ENCODE assay signal across 1 cellular context in the genomic region with DNA sequence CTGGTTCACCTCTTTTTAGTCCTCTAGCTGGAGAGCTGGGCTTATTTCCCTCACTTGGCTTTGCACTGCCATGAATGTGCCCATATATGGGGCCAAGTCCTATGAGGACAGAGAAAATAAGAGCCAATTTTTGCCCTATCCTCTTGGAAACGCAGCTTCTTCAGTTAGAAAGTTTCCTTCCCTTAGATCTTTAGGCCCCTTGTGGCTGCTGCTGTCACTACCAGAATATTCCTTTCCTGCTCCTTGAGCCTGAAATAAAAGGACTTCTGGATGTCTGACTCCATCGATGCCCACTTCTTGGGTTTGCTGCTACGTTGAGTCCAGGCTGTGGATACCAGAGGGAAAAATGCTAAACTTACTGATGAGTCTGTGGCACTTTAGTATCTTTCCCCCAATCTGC.
TF ChIP-seq lines count a peak whose summit lies in the region.

No MANE protein-coding gene starts in this region.

TF ChIP-seq in HCT116, 20 proteins besides CTCF, POLR2A, EP300 and RAD21 (continued from another document):
- TF ChIP-seq, protein P1, sequence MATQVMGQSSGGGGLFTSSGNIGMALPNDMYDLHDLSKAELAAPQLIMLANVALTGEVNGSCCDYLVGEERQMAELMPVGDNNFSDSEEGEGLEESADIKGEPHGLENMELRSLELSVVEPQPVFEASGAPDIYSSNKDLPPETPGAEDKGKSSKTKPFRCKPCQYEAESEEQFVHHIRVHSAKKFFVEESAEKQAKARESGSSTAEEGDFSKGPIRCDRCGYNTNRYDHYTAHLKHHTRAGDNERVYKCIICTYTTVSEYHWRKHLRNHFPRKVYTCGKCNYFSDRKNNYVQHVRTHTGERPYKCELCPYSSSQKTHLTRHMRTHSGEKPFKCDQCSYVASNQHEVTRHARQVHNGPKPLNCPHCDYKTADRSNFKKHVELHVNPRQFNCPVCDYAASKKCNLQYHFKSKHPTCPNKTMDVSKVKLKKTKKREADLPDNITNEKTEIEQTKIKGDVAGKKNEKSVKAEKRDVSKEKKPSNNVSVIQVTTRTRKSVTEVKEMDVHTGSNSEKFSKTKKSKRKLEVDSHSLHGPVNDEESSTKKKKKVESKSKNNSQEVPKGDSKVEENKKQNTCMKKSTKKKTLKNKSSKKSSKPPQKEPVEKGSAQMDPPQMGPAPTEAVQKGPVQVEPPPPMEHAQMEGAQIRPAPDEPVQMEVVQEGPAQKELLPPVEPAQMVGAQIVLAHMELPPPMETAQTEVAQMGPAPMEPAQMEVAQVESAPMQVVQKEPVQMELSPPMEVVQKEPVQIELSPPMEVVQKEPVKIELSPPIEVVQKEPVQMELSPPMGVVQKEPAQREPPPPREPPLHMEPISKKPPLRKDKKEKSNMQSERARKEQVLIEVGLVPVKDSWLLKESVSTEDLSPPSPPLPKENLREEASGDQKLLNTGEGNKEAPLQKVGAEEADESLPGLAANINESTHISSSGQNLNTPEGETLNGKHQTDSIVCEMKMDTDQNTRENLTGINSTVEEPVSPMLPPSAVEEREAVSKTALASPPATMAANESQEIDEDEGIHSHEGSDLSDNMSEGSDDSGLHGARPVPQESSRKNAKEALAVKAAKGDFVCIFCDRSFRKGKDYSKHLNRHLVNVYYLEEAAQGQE (IDR thresholded peaks at IDR 0.05; ENCODE audit: low read depth), result no peak
- TF ChIP-seq EZH2phosphoT487 (IDR thresholded peaks at IDR 0.05; ENCODE audit: borderline replicate concordance) (no peak), ATF3 (IDR thresholded peaks at IDR 0.05) (no peak), YY1 (IDR thresholded peaks at IDR 0.05; ENCODE audit: extremely low read depth, insufficient replicate concordance, low read depth, low read length) (no peak)
